ENCODE assay signal across 8 cellular contexts in the genomic region with DNA sequence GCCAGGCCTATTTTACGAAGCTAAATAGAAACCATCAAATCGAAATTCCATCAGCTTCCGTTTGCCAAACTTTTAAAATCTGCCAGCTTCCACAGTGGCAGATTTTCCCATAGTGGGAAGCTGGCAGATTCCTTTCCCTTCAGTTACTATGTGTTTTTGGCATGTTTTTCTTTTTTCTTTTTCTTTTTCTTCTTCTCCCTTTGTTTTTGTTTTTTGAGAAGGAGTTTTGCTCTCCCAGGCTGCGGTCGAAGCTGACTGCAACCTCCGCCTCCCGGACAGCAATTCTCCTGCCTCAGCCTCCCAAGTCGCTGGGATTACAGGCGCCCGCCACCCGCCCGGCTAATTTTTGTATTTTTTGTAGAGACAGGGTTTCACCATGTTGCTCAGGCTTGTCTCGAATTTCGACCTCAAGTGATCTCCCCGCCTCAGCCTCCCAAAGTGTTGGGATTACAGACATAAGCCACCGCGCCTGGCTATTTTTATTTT. TPM values are rescaled to one million over a fixed set of nuclear protein-coding genes. Genes with fewer than 3 reads are reported as not detected.
DNase-seq lines count a peak whose midpoint lies in the region; ATAC-seq and TF ChIP-seq lines count a peak whose summit lies in the region.

No MANE protein-coding gene starts in this region.

- H3K36me3 Mint-ChIP-seq in progenitor cell of endocrine pancreas (ENCODE audit: insufficient read depth), result peaks cover 3% of the 10 kb centered on the region

- H3K27me3 ChIP-seq in DOHH2 (ENCODE audit: control insufficient read depth, low read length) (no peaks in the 10 kb centered on the region), esophagus squamous epithelium (no peaks in the 10 kb centered on the region)

- H3K9me3 ChIP-seq in DOHH2 (ENCODE audit: control insufficient read depth, insufficient read depth, low read length), result no peaks in the 10 kb centered on the region
- no peaks in the 10 kb centered on the region for H3K9me3 ChIP-seq in SK-N-MC (ENCODE audit: low read depth, low read length)
- H3K9me3 ChIP-seq in esophagus squamous epithelium, result no peaks in the 10 kb centered on the region

- H4K20me1 ChIP-seq in DOHH2 (ENCODE audit: control insufficient read depth, insufficient read depth, low read depth, low read length), result no peaks in the 10 kb centered on the region; the same call in 1 of the 2 replicates

- peak overlapping the region; percentile 68 for H3K4me2 ChIP-seq in DOHH2 (ENCODE audit: low read length)

- intact Hi-C loops in esophagus squamous epithelium (cut with DNase I), result no loop called here

- peak overlapping the region; percentile 99 for H3K4me3 Mint-ChIP-seq in progenitor cell of endocrine pancreas (ENCODE audit: low read depth)

- peaks cover 41% of the 10 kb centered on the region for H3K79me2 ChIP-seq in DOHH2 (ENCODE audit: control insufficient read depth, low read length)

- peaks cover 16% of the 10 kb centered on the region for H3K4me1 Mint-ChIP-seq in progenitor cell of endocrine pancreas (ENCODE audit: low read depth)

- no peak for TF ChIP-seq POLR2A in esophagus squamous epithelium (IDR thresholded peaks at IDR 0.05)

- H3K36me3 ChIP-seq in DOHH2 (ENCODE audit: control insufficient read depth, low read length) (peaks cover 5% of the 10 kb centered on the region), SK-N-MC (ENCODE audit: insufficient read depth, low read length) (peaks cover 6% of the 10 kb centered on the region; the same call in 1 of the 2 replicates), esophagus squamous epithelium (peaks cover 0 to 14% (median under 1%) of the 10 kb centered on the region in 3 donors)

- H3K9me3 Mint-ChIP-seq in progenitor cell of endocrine pancreas (ENCODE audit: low read depth), result no peaks in the 10 kb centered on the region

- H3K9me2 ChIP-seq in DOHH2 (replicated peaks; ENCODE audit: control insufficient read depth, low read length), result no peaks in the 10 kb centered on the region

- DNase-seq in SK-N-MC (ENCODE audit: low read depth, low spot score) (no peak), esophagus squamous epithelium (lab: John Stamatoyannopoulos, UW) (no peak), progenitor cell of endocrine pancreas (ENCODE audit: low spot score, unreplicated experiment) (no peak), NCI-H187 treated with DMSO at 0.1 percent for 48 hours (lab: John Stamatoyannopoulos, UW) (no peak), NCI-H2081 treated with DMSO at 0.1 percent for 48 hours (lab: John Stamatoyannopoulos, UW) (no peak)

- peak overlapping the region; percentile 99 for H3K9ac ChIP-seq in SK-N-MC (ENCODE audit: insufficient read length)

- H3K4me3 ChIP-seq in DOHH2 (ENCODE audit: low read length) (peak overlapping the region; percentile 87), SK-N-MC (peak overlapping the region; percentile 83), esophagus squamous epithelium (peak overlapping the region; percentile 82 to 98 (median 88))

- H3K27ac ChIP-seq in DOHH2 (ENCODE audit: low read depth, low read length), result peak overlapping the region; percentile 69
- H3K27ac ChIP-seq in SK-N-MC, result peak overlapping the region; percentile 99
- H3K27ac ChIP-seq in esophagus squamous epithelium, result peak overlapping the region; percentile 96 to 100 (median 98)

- 88 to 91% methylated on average over 17 of the region's 17 CpGs for WGBS in esophagus squamous epithelium, 2 donors

- no peak for TF ChIP-seq CTCF in DOHH2 (IDR thresholded peaks at IDR 0.05; ENCODE audit: low read depth, low read length, poor library complexity, severe bottlenecking)
- TF ChIP-seq CTCF in esophagus squamous epithelium (IDR thresholded peaks at IDR 0.05), result no peak
- TF ChIP-seq CTCF in progenitor cell of endocrine pancreas (IDR thresholded peaks at IDR 0.05; ENCODE audit: unreplicated experiment), result no peak

- peaks cover 6% of the 10 kb centered on the region for H3K27me3 Mint-ChIP-seq in progenitor cell of endocrine pancreas

- no peaks in the 10 kb centered on the region; the same call in 1 of the 2 replicates for H3F3A ChIP-seq in DOHH2 (ENCODE audit: control insufficient read depth, insufficient read depth)

- H3K4me1 ChIP-seq in DOHH2 (ENCODE audit: control insufficient read depth, low read length) (peaks cover 18% of the 10 kb centered on the region), esophagus squamous epithelium (peaks cover 15 to 38% (median 15%) of the 10 kb centered on the region in 3 donors)

- ATAC-seq in HG02571 (IDR thresholded peaks at IDR 0.05; ENCODE audit: unreplicated experiment) (no peak), HG03460 (IDR thresholded peaks at IDR 0.05; ENCODE audit: unreplicated experiment) (no peak)

- H3K27ac Mint-ChIP-seq in progenitor cell of endocrine pancreas, result peak overlapping the region; percentile 100

RNA-seq across cellular contexts. Expression of gene CWC25, which starts 0.7 kb away (rescaled TPM):
- total RNA-seq in esophagus squamous epithelium, result 10 to 100 TPM in 3 of 4 donors, 1 to 10 TPM in 1; 9.4 to 25.9 (median 16.8) TPM
- 17.1 and 19.9 TPM in 2 replicates for total RNA-seq in progenitor cell of endocrine pancreas

RNA-seq across cellular contexts. Expression of gene PIP4K2B, which starts 26.4 kb away (rescaled TPM):
- total RNA-seq in esophagus squamous epithelium (10 to 100 TPM; 14.4 to 32.6 (median 24.1) TPM), progenitor cell of endocrine pancreas (66.8 and 77.8 TPM in 2 replicates)

RNA-seq across cellular contexts. Expression of gene RPL23, which starts 27.7 kb away (rescaled TPM):
- total RNA-seq in esophagus squamous epithelium (1,000 to 10,000 TPM in 3 of 4 donors, 100 to 1,000 TPM in 1; 998 to 2,109 (median 1,205) TPM), progenitor cell of endocrine pancreas (1,623 and 1,642 TPM in 2 replicates)

RNA-seq across cellular contexts. Expression of gene LASP1, which starts 44.1 kb away (rescaled TPM):
- total RNA-seq in esophagus squamous epithelium, result 10 to 100 TPM; 44.3 to 66.0 (median 51.9) TPM
- total RNA-seq in progenitor cell of endocrine pancreas, result 134 and 135 TPM in 2 replicates
